24 cellular contexts compared by ENCODE assay signal in the genomic region with DNA sequence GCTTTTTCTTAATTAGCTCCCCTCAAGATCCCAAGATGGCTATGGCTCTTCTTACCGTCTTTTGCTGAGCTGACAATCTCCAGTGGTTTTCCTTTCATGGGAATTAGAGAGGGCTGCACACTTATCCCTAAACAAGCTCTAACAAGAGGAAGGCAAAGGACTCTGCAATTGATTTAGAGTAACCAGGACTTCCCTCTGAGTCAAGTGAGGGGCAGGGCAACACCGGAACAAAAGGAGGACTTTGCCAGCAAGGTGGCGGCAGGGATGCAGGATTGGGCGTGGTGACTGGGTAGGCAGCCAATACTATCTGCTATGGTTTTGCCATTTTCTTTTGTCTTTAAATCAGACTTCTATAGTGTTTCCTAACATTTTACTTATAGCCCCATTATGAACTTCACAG. TPM values are rescaled to one million over a fixed set of nuclear protein-coding genes. Genes with fewer than 3 reads are reported as not detected.
DNase-seq lines count a peak whose midpoint lies in the region; ATAC-seq, FAIRE-seq and TF ChIP-seq lines count a peak whose summit lies in the region.
"Had no signal": no experiment of that assay in that cellular context is flagged by ENCODE, and none has a peak within 500 bp of the region (broad histone marks: within the 10 kb centered on the region; RNA-seq: fewer than 3 reads in every experiment).

No MANE protein-coding gene starts in this region.

- H3K14ac ChIP-seq in H9 (ENCODE audit: insufficient read depth, low read length), result no peak overlapping the region; the same call in 1 of the 2 replicates
- no peak overlapping the region for H3K14ac ChIP-seq in H1 (ENCODE audit: insufficient read length)

- peaks cover 16% of the 10 kb centered on the region; the same call in 1 of the 2 replicates for H3K79me2 ChIP-seq in H9 (ENCODE audit: insufficient read depth, low read length)
- peaks cover 13 to 96% of the 10 kb centered on the region in 2 experiments for H3K79me2 ChIP-seq in H1 (ENCODE audit: control insufficient read depth in 1 of 2, insufficient read depth in 2 of 2, low read length in 2 of 2)
- H3K79me2 ChIP-seq in SK-N-SH (ENCODE audit: insufficient read depth), result peaks cover 32% of the 10 kb centered on the region; the same call in 1 of the 2 replicates

- no peaks in the 10 kb centered on the region for H3K27me3 Mint-ChIP-seq in H9 (ENCODE audit: low read depth)
- no peaks in the 10 kb centered on the region for H3K27me3 Mint-ChIP-seq in stimulated activated memory B cell treated with anti-CD40 and anti-IgM and Interleukin-4, amounts not matched to agents 10 μg/mL and 1 μg/mL and 100 μg/mL, for 72 hours
- H3K27me3 Mint-ChIP-seq: activated naive CD4-positive, alpha-beta T cell treated with anti-CD3 and anti-CD28 coated beads, Interleukin-2, amount 10 ng/mL, durations not matched to agents 7 days and 5 days; B cell; T-cell had no signal

- intact Hi-C loops in posterior cingulate gyrus (cut with DNase I), result no loop called here

- DNase-seq in H9 (peak; percentile 38), NCI-H510A treated with DMSO at 0.1 percent for 48 hours (lab: John Stamatoyannopoulos, UW) (peak; percentile 64), H1 (ENCODE audit: low read depth in 1 of 2, low spot score in 2 of 2) (no peak), SK-N-SH (no peak), posterior cingulate gyrus (no peak), G401 (ENCODE audit: low spot score) (no peak)
- DNase-seq: activated CD4-positive, alpha-beta T cell treated with anti-CD3 and anti-CD28 coated beads, Interleukin-2, amount 50 U/mL, for 48 hours; activated naive CD4-positive, alpha-beta T cell treated with anti-CD3 and anti-CD28 coated beads, Interleukin-2, amount 10 ng/mL, durations not matched to agents 7 days and 5 days; activated T-cell treated with anti-CD3 and anti-CD28 coated beads, Interleukin-2, amount 50 U/mL, for 1 hour; HCEC 1CT; left ventricle myocardium inferior; NCI-H1048; NCI-H2171 treated with DMSO at 0.1 percent for 48 hours; NK-92 treated with Interleukin-12 subunit alpha and Interleukin-12 subunit beta, amount 100 ng/mL, for 24 hours; stimulated activated CD4-positive, alpha-beta T cell treated with anti-CD3 and anti-CD28 coated beads, Interleukin-4, amount 100 ng/mL, for 1 hour; T-cell had no signal

- H2BK15ac ChIP-seq in H9 (ENCODE audit: low read depth, low read length), result no peak overlapping the region
- no peak overlapping the region for H2BK15ac ChIP-seq in H1 (ENCODE audit: low read length)

- peak overlapping the region in 2 of 3 experiments; percentile 2 to 58; a peak in 4 of 7 replicates for H3K27ac Mint-ChIP-seq in H9
- H3K27ac Mint-ChIP-seq in stimulated activated memory B cell treated with anti-CD40 and anti-IgM and Interleukin-4, amounts not matched to agents 10 μg/mL and 1 μg/mL and 100 μg/mL, for 72 hours, result peak overlapping the region; percentile 27
- H3K27ac Mint-ChIP-seq: activated naive CD4-positive, alpha-beta T cell treated with anti-CD3 and anti-CD28 coated beads, Interleukin-2, amount 10 ng/mL, durations not matched to agents 7 days and 5 days; B cell; T-cell had no signal

- H3K4me1 ChIP-seq in H9 (ENCODE audit: insufficient read depth, low read length) (peaks cover 6% of the 10 kb centered on the region), H1 (replicated peaks in 1 of 4; ENCODE audit: control insufficient read depth in 3 of 4, insufficient read depth in 4 of 4, low read length in 3 of 4) (peaks cover 0 to 17% (median 7%) of the 10 kb centered on the region in 4 experiments; a peak in 3 of 7 replicates), SK-N-SH (ENCODE audit: control insufficient read depth in 1 of 2, insufficient read depth in 2 of 2, low read depth in 1 of 2, low read length in 1 of 2) (peaks cover 0 to 6% of the 10 kb centered on the region in 2 experiments; a peak in 1 of 4 replicates)

- TF ChIP-seq RAD21 in H1 (IDR thresholded peaks at IDR 0.05 in 1 of 2, conservative IDR thresholded peaks at IDR 0.05 in 1 of 2; ENCODE audit: low read depth in 2 of 2, low read length in 2 of 2) (peak in 1 of 2 experiments; percentile 12; a peak in 1 of 4 replicates), SK-N-SH (IDR thresholded peaks at IDR 0.05; ENCODE audit: low read length) (no peak)

- no peaks in the 10 kb centered on the region for H3K23me2 ChIP-seq in H9 (ENCODE audit: insufficient read length, low read depth, low read length, poor library complexity, severe bottlenecking)
- no peaks in the 10 kb centered on the region for H3K23me2 ChIP-seq in H1 (ENCODE audit: low read depth, low read length)

- H3K4me1 Mint-ChIP-seq in H9, result peaks cover 33 to 48% of the 10 kb centered on the region in 2 experiments
- H3K4me1 Mint-ChIP-seq in stimulated activated memory B cell treated with anti-CD40 and anti-IgM and Interleukin-4, amounts not matched to agents 10 μg/mL and 1 μg/mL and 100 μg/mL, for 72 hours, result peaks cover 28% of the 10 kb centered on the region

- no peak overlapping the region for H2BK120ac ChIP-seq in H9 (ENCODE audit: low read depth, low read length, poor library complexity, severe bottlenecking)
- H2BK120ac ChIP-seq in H1 (replicated peaks; ENCODE audit: low read depth, low read length), result no peak overlapping the region

- TF ChIP-seq CTCF in H9 (conservative IDR thresholded peaks at IDR 0.05) (no peak), H1 (IDR thresholded peaks at IDR 0.05; ENCODE audit: control extremely low read depth in 1 of 3, insufficient read depth in 1 of 3, low read depth in 1 of 3, low read length in 3 of 3) (no peak), SK-N-SH (IDR thresholded peaks at IDR 0.05) (no peak)

- in situ Hi-C loops in G401 (cut with HindIII; ENCODE audit: low sequenced_read_pairs), result no loop called here

- peaks cover 13% of the 10 kb centered on the region for H3K79me1 ChIP-seq in H9 (ENCODE audit: insufficient read depth, low read depth, low read length, poor library complexity, severe bottlenecking)
- H3K79me1 ChIP-seq in H1 (ENCODE audit: low read depth, low read length), result peaks cover 7% of the 10 kb centered on the region

- no peaks in the 10 kb centered on the region for H3K36me3 ChIP-seq in H1 (ENCODE audit: control insufficient read depth in 2 of 4, insufficient read depth in 4 of 4, low read length in 3 of 4)
- H3K36me3 ChIP-seq in SK-N-SH (replicated peaks in 1 of 2; ENCODE audit: control insufficient read depth in 1 of 2, insufficient read depth in 2 of 2, low read length in 1 of 2), result no peaks in the 10 kb centered on the region
- H3K36me3 ChIP-seq: left ventricle myocardium inferior had no signal

- no peaks in the 10 kb centered on the region for H3K9me2 ChIP-seq in SK-N-SH

- POLR2A ChIA-PET in H1 (lab: Charles Lee; ENCODE audit: partially characterized antibody), result interaction anchor here (1.0 to 2.1 kb wide), 5 partner anchors 10 to 29 kb away, joined by 3 to 12 read pairs (median 3); partner anchors contain the start of gene SLC44A1
- POLR2A ChIA-PET in SK-N-SH (lab: Yijun Ruan, JAX), result interaction anchor here (1.2 kb wide), 1 partner anchor 10 kb away, joined by 3 read pairs; the partner anchor contains the start of gene SLC44A1

- H3K4me3 ChIP-seq in H1 (ENCODE audit: extremely low read depth in 1 of 4, insufficient read depth in 2 of 4, low read depth in 3 of 4, low read length in 4 of 4), result no peak overlapping the region
- no peak overlapping the region for H3K4me3 ChIP-seq in SK-N-SH (ENCODE audit: low read depth in 2 of 2, low read length in 1 of 2)
- H3K4me3 ChIP-seq: left ventricle myocardium inferior, skin epidermis had no signal

- H3T11ph ChIP-seq in H9 (ENCODE audit: low read length), result no peak overlapping the region

- no peak overlapping the region for H3K4me2 ChIP-seq in H9 (ENCODE audit: insufficient read depth, insufficient read length, low read length)
- H3K4me2 ChIP-seq in H1 (ENCODE audit: insufficient read depth in 1 of 2, low read depth in 2 of 2, low read length in 2 of 2), result no peak overlapping the region
- H3K4me2 ChIP-seq in SK-N-SH, result no peak overlapping the region

- H3K18ac ChIP-seq in H9 (ENCODE audit: insufficient read length, low read depth, low read length) (no peak overlapping the region), H1 (ENCODE audit: extremely low read depth, low read length) (no peak overlapping the region)

- H3K9me3 ChIP-seq in H9 (ENCODE audit: control insufficient read depth, low read depth, low read length) (no peaks in the 10 kb centered on the region), H1 (ENCODE audit: insufficient read depth in 2 of 2, low read depth in 1 of 2, low read length in 1 of 2) (no peaks in the 10 kb centered on the region), SK-N-SH (no peaks in the 10 kb centered on the region)
- H3K9me3 ChIP-seq: left ventricle myocardium inferior had no signal

- H2BK12ac ChIP-seq in H9 (ENCODE audit: insufficient read length, low read depth, low read length) (no peak overlapping the region), H1 (ENCODE audit: low read depth, low read length) (no peak overlapping the region)

- H2AK5ac ChIP-seq in H9 (ENCODE audit: insufficient read length, low read length), result no peak overlapping the region
- H2AK5ac ChIP-seq in H1 (ENCODE audit: low read depth, low read length), result no peak overlapping the region

- ATAC-seq in stimulated activated memory B cell treated with anti-CD40 and anti-IgM and Interleukin-4, amounts not matched to agents 10 μg/mL and 1 μg/mL and 100 μg/mL, for 72 hours, result no peak
- ATAC-seq: Right ventricle myocardium inferior, T-cell had no signal

- TF ChIP-seq POLR2A in H1 (IDR thresholded peaks at IDR 0.05; ENCODE audit: control extremely low read depth in 1 of 2, low read depth in 2 of 2, low read length in 2 of 2), result no peak

- WGBS in H9 (ENCODE audit: extremely low coverage, insufficient read length, low lambda C conversion rate), result no CpG with 5 or more reads among the region's 4 CpGs
- 73% methylated on average over 4 of the region's 4 CpGs; no CpG with 5 or more reads in 1 of the 2 experiments for WGBS in H1 (ENCODE audit: extremely low coverage in 1 of 2, insufficient coverage in 1 of 2, insufficient read length in 1 of 2, insufficient replicate concordance in 2 of 2, low coverage in 1 of 2, low lambda C conversion rate in 2 of 2, missing lambda C conversion rate in 1 of 2), 2 experiments
- 88% methylated on average over 4 of the region's 4 CpGs for WGBS in SK-N-SH (ENCODE audit: low lambda C conversion rate)

- H3K27me3 ChIP-seq in H9 (ENCODE audit: insufficient read depth, low read length) (no peaks in the 10 kb centered on the region), H1 (replicated peaks in 1 of 4; ENCODE audit: control insufficient read depth in 3 of 4, extremely low read depth in 1 of 4, insufficient read depth in 3 of 4, low read length in 3 of 4) (no peaks in the 10 kb centered on the region), SK-N-SH (ENCODE audit: insufficient read depth) (no peaks in the 10 kb centered on the region)

- peaks cover 2% of the 10 kb centered on the region for H3F3A ChIP-seq in SK-N-SH (replicated peaks; ENCODE audit: insufficient read depth)

- H2BK5ac ChIP-seq in H9 (ENCODE audit: insufficient read length, low read length), result no peak overlapping the region
- no peak overlapping the region for H2BK5ac ChIP-seq in H1 (ENCODE audit: low read depth, low read length)

- H4K91ac ChIP-seq in H9 (ENCODE audit: insufficient read length, low read depth, low read length), result no peak overlapping the region
- no peak overlapping the region for H4K91ac ChIP-seq in H1 (replicated peaks; ENCODE audit: insufficient read length, low read length)

- no peak overlapping the region for H4K5ac ChIP-seq in H9 (ENCODE audit: insufficient read length, low read depth, low read length)
- no peak overlapping the region for H4K5ac ChIP-seq in H1 (ENCODE audit: insufficient read length, low read depth, low read length)

- H4K8ac ChIP-seq in H9 (replicated peaks; ENCODE audit: insufficient read length, low read depth, low read length) (no peak overlapping the region), H1 (ENCODE audit: extremely low read depth, insufficient read depth, low read length) (no peak overlapping the region)

- TF ChIP-seq EP300 in H1 (IDR thresholded peaks at IDR 0.05; ENCODE audit: borderline replicate concordance in 1 of 2, low read depth in 2 of 2, low read length in 2 of 2) (no peak), SK-N-SH (IDR thresholded peaks at IDR 0.05; ENCODE audit: borderline replicate concordance in 1 of 2, low read depth in 1 of 2, low read length in 1 of 2) (no peak)

- CTCF ChIA-PET in H1 (lab: Charles Lee; ENCODE audit: partially characterized antibody), result interaction anchor here (0.6 to 2.3 kb wide), 12 partner anchors 9 to 327 kb away, joined by 3 to 17 read pairs (median 4); partner anchors contain the start of gene SLC44A1
- CTCF ChIA-PET in SK-N-SH (lab: Yijun Ruan, JAX), result interaction anchor here (1.3 to 1.5 kb wide), 2 partner anchors 10 to 391 kb away, joined by 3 to 4 read pairs; partner anchors contain the start of gene SLC44A1

- H3K4ac ChIP-seq in H9 (ENCODE audit: low read depth, low read length) (no peak overlapping the region), H1 (replicated peaks; ENCODE audit: insufficient read length, low read depth, low read length) (no peak overlapping the region)

- no peaks in the 10 kb centered on the region for H3K36me3 Mint-ChIP-seq in H9 (ENCODE audit: insufficient read depth in 1 of 3, low read depth in 3 of 3)
- H3K36me3 Mint-ChIP-seq in stimulated activated memory B cell treated with anti-CD40 and anti-IgM and Interleukin-4, amounts not matched to agents 10 μg/mL and 1 μg/mL and 100 μg/mL, for 72 hours, result no peaks in the 10 kb centered on the region
- H3K36me3 Mint-ChIP-seq: activated naive CD4-positive, alpha-beta T cell treated with anti-CD3 and anti-CD28 coated beads, Interleukin-2, amount 10 ng/mL, durations not matched to agents 7 days and 5 days; T-cell had no signal

- no peak overlapping the region for H3K56ac ChIP-seq in H9 (ENCODE audit: insufficient read length, low read depth, low read length)
- no peak overlapping the region for H3K56ac ChIP-seq in H1 (replicated peaks; ENCODE audit: insufficient read length, low read depth, low read length)

- H3K9ac ChIP-seq in H9 (ENCODE audit: extremely low read depth, insufficient read length, low read length) (peak overlapping the region; percentile 7), H1 (replicated peaks in 1 of 4; ENCODE audit: extremely low read depth in 1 of 4, low read depth in 3 of 4, low read length in 3 of 4) (no peak overlapping the region), SK-N-SH (no peak overlapping the region)

- no peak overlapping the region for H2BK20ac ChIP-seq in H9 (ENCODE audit: low read depth, low read length, poor library complexity, severe bottlenecking)
- H2BK20ac ChIP-seq in H1 (ENCODE audit: low read length), result no peak overlapping the region

- no peak overlapping the region for H3K23ac ChIP-seq in H9 (ENCODE audit: insufficient read length, low read depth, low read length)
- no peak overlapping the region for H3K23ac ChIP-seq in H1 (ENCODE audit: insufficient read length)

- H2AFZ ChIP-seq in H9 (ENCODE audit: low read length), result no peak overlapping the region
- no peak overlapping the region for H2AFZ ChIP-seq in H1 (ENCODE audit: low read length)
- H2AFZ ChIP-seq in SK-N-SH (ENCODE audit: low read depth), result no peak overlapping the region

- H3K4me3 Mint-ChIP-seq in H9, result no peak overlapping the region
- H3K4me3 Mint-ChIP-seq in stimulated activated memory B cell treated with anti-CD40 and anti-IgM and Interleukin-4, amounts not matched to agents 10 μg/mL and 1 μg/mL and 100 μg/mL, for 72 hours, result no peak overlapping the region
- H3K4me3 Mint-ChIP-seq: activated naive CD4-positive, alpha-beta T cell treated with anti-CD3 and anti-CD28 coated beads, Interleukin-2, amount 10 ng/mL, durations not matched to agents 7 days and 5 days; B cell; T-cell had no signal

- FAIRE-seq in H1 (lab: Jason Lieb, UNC), result peak; percentile 45
- FAIRE-seq: D721Med, G401.6 had no signal

- H3K27ac ChIP-seq in H9 (ENCODE audit: insufficient read length, low read depth, low read length) (peak overlapping the region; percentile 32), H1 (ENCODE audit: low read depth, low read length) (no peak overlapping the region), SK-N-SH (ENCODE audit: low read depth in 2 of 2, low read length in 1 of 2) (no peak overlapping the region)
- H3K27ac ChIP-seq: epithelial cell of prostate, left ventricle myocardium inferior, VCaP had no signal

- H4K20me1 ChIP-seq in H9 (ENCODE audit: control insufficient read depth, insufficient read depth, insufficient read length) (no peaks in the 10 kb centered on the region), H1 (replicated peaks in 1 of 2; ENCODE audit: control insufficient read depth in 1 of 2, insufficient read depth in 2 of 2, low read length in 2 of 2) (peaks cover 2% of the 10 kb centered on the region in 2 experiments), SK-N-SH (ENCODE audit: insufficient read depth) (no peaks in the 10 kb centered on the region)

- no peaks in the 10 kb centered on the region for H3K9me3 Mint-ChIP-seq in H9
- no peaks in the 10 kb centered on the region for H3K9me3 Mint-ChIP-seq in stimulated activated memory B cell treated with anti-CD40 and anti-IgM and Interleukin-4, amounts not matched to agents 10 μg/mL and 1 μg/mL and 100 μg/mL, for 72 hours
- H3K9me3 Mint-ChIP-seq: activated naive CD4-positive, alpha-beta T cell treated with anti-CD3 and anti-CD28 coated beads, Interleukin-2, amount 10 ng/mL, durations not matched to agents 7 days and 5 days; T-cell had no signal

RNA-seq across cellular contexts. Expression of gene SLC44A1, which starts 9.8 kb away (rescaled TPM):
- total RNA-seq in H9 (2021), result 59.6 and 60.7 TPM in 2 replicates
- total RNA-seq in H1 (2021; fragmentation: NEBNext Ultra II Directional; extraction: Animal tissue kit (Norgen Biotek cat#: 25700)), result 68.1 and 71.2 TPM in 2 replicates
- polyA plus RNA-seq in H1 (2011; rRNA removed) (22.9 and 30.5 TPM in 2 replicates), SK-N-SH (2012; rRNA removed) (4.5 and 5.9 TPM in 2 replicates)
- polyA plus RNA-seq in H1 (2011; cell fraction: cytosol; rRNA removed), result 27.8 TPM
- 17.0 TPM for polyA plus RNA-seq in H1 (2011; cell fraction: nucleus; rRNA removed)
- polyA plus RNA-seq in H1 (2012, experiment 1 of 2), result 30.5 to 48.6 TPM (median 44.6 TPM) in 4 replicates
- 2.8 TPM for polyA plus RNA-seq in H1 (2012, experiment 2 of 2)
- polyA plus RNA-seq in H1 (2013, experiment 1 of 2), result 30.1 TPM
- polyA plus RNA-seq in H1 (2013, experiment 2 of 2), result 35.0 TPM
- 142 and 183 TPM in 2 replicates for polyA minus RNA-seq in H1 (2011; rRNA and poly(A)+ RNA removed)
- polyA minus RNA-seq in H1 (2011; cell fraction: cytosol; rRNA and poly(A)+ RNA removed), result 52.5 TPM
- 58.5 TPM for polyA minus RNA-seq in H1 (2011; cell fraction: nucleus; rRNA and poly(A)+ RNA removed)
- polyA plus RNA-seq in SK-N-SH (2012; cell fraction: cytosol; rRNA removed), result 8.5 and 11.2 TPM in 2 replicates
- polyA plus RNA-seq in SK-N-SH (2012; cell fraction: nucleus; rRNA removed), result 1.6 and 3.9 TPM in 2 replicates
- total RNA-seq in G401 (2014; rRNA removed; shearing (Covaris generic)), result 25.0 and 30.0 TPM in 2 replicates

Comparison
In these comparisons a context has a peak if more than half of its experiments do, and no peak if none do; other contexts are left out.
1. DNase-seq: peak in H9 (single experiment) and NCI-H510A treated with DMSO at 0.1 percent for 48 hours (single experiment); none in H1 (0 of 2), SK-N-SH (single experiment), posterior cingulate gyrus (0 of 10) and G401 (single experiment).